ENCODE assay signal across 29 cellular contexts in genomic region chr18:66143029-66143428, GRCh38.
"Had no signal": no experiment of that assay in that cellular context is flagged by ENCODE, and none has a peak within 500 bp of the region (broad histone marks: within the 10 kb centered on the region; RNA-seq: fewer than 3 reads in every experiment).

No MANE protein-coding gene starts in this region.

- H3K4me1 Mint-ChIP-seq: immature natural killer cell; mesothelial cell of epicardium; naive thymus-derived CD4-positive, alpha-beta T cell; stimulated activated naive B cell treated with anti-CD40 and anti-IgM and Interleukin-4, amounts not matched to agents 10 μg/mL and 1 μg/mL and 100 μg/mL, for 72 hours had no signal

- H3K27me3 Mint-ChIP-seq: naive thymus-derived CD4-positive, alpha-beta T cell; natural killer cell treated with Interleukin-12 subunit alpha and Interleukin-12 subunit beta and Interleukin-15 and Interleukin-18, amount 100 ng/mL, for 72 hours; stimulated activated naive B cell treated with anti-CD40 and anti-IgM and Interleukin-4, amounts not matched to agents 10 μg/mL and 1 μg/mL and 100 μg/mL, for 72 hours had no signal

- H3K4me1 ChIP-seq: left lung, prostate gland, stomach, testis, thyroid gland, transverse colon, upper lobe of right lung had no signal

- H3K27ac ChIP-seq: left lung, ovary, prostate gland, skin epidermis, stomach, testis, thyroid gland, transverse colon, upper lobe of right lung had no signal

- FAIRE-seq: islet of Langerhans, kidney, urothelium cell line had no signal

- H3K4me3 Mint-ChIP-seq: immature natural killer cell; mesothelial cell of epicardium; naive thymus-derived CD4-positive, alpha-beta T cell; natural killer cell treated with Interleukin-12 subunit alpha and Interleukin-12 subunit beta and Interleukin-15 and Interleukin-18, amount 100 ng/mL, for 72 hours; stimulated activated naive B cell treated with anti-CD40 and anti-IgM and Interleukin-4, amounts not matched to agents 10 μg/mL and 1 μg/mL and 100 μg/mL, for 72 hours had no signal

- H3K27me3 ChIP-seq: left lung, ovary, stomach, testis, thyroid gland, transverse colon, upper lobe of right lung had no signal

- H3K36me3 ChIP-seq: left lung, ovary, prostate gland, stomach, thyroid gland, transverse colon, upper lobe of right lung had no signal

- H3K9me3 ChIP-seq: left lung, mucosa of descending colon, ovary, prostate gland, stomach, testis, thyroid gland, transverse colon, upper lobe of right lung had no signal

- H3K9me3 Mint-ChIP-seq: stimulated activated naive B cell treated with anti-CD40 and anti-IgM and Interleukin-4, amounts not matched to agents 10 μg/mL and 1 μg/mL and 100 μg/mL, for 72 hours had no signal

- DNase-seq: hypothalamus; immature natural killer cell; kidney; left colon; left lung; mesendoderm; mucosa of descending colon; naive thymus-derived CD4-positive, alpha-beta T cell; ovary; retina; right cardiac atrium; stimulated activated CD4-positive, alpha-beta T cell treated with anti-CD3 and anti-CD28 coated beads, Interleukin-12 subunit alpha, Interleukin-12 subunit beta, amount 100 ng/mL, for 4 hours; stimulated activated CD4-positive, alpha-beta T cell treated with anti-CD3 and anti-CD28 coated beads, Interleukin-15, amount 100 ng/mL, for 24 hours; stimulated activated CD4-positive, alpha-beta T cell treated with anti-CD3 and anti-CD28 coated beads, Interleukin-2, amount 100 ng/mL, for 24 hours; stimulated activated CD4-positive, alpha-beta T cell treated with anti-CD3 and anti-CD28 coated beads, Interleukin-4, amount 100 ng/mL, for 1 hour; stimulated activated naive B cell treated with anti-CD40 and anti-IgM and Interleukin-4, amounts not matched to agents 10 μg/mL and 1 μg/mL and 100 μg/mL, for 72 hours; stimulated activated naive CD8-positive, alpha-beta T cell treated with anti-CD3 and anti-CD28 coated beads, Interleukin-15, Interleukin-2, amounts not matched to agents 100 U/mL and 50 U/mL, for 24 hours; stomach; testis; thyroid gland; transverse colon; upper lobe of right lung had no signal

- H3K4me3 ChIP-seq: left lung, lung, mucosa of descending colon, ovary, prostate gland, skin epidermis, stomach, testis, thyroid gland, transverse colon, upper lobe of right lung had no signal

- H3K36me3 Mint-ChIP-seq: immature natural killer cell; mesothelial cell of epicardium; naive thymus-derived CD4-positive, alpha-beta T cell; natural killer cell treated with Interleukin-12 subunit alpha and Interleukin-12 subunit beta and Interleukin-15 and Interleukin-18, amount 100 ng/mL, for 72 hours; stimulated activated naive B cell treated with anti-CD40 and anti-IgM and Interleukin-4, amounts not matched to agents 10 μg/mL and 1 μg/mL and 100 μg/mL, for 72 hours had no signal

- H3K27ac Mint-ChIP-seq: immature natural killer cell; mesothelial cell of epicardium; naive thymus-derived CD4-positive, alpha-beta T cell; natural killer cell treated with Interleukin-12 subunit alpha and Interleukin-12 subunit beta and Interleukin-15 and Interleukin-18, amount 100 ng/mL, for 72 hours; stimulated activated naive B cell treated with anti-CD40 and anti-IgM and Interleukin-4, amounts not matched to agents 10 μg/mL and 1 μg/mL and 100 μg/mL, for 72 hours had no signal
